In genomic region chr10:8036521-8037198, GRCh38 we compare ENCODE assay signal across 21 cellular contexts. TPM values are rescaled to one million over a fixed set of nuclear protein-coding genes. Genes with fewer than 3 reads are reported as not detected.
DNase-seq lines count a peak whose midpoint lies in the region; ATAC-seq and TF ChIP-seq lines count a peak whose summit lies in the region.
"Had no signal": no experiment of that assay in that cellular context is flagged by ENCODE, and none has a peak within 500 bp of the region (broad histone marks: within the 10 kb centered on the region; RNA-seq: fewer than 3 reads in every experiment).

No MANE protein-coding gene starts in this region.

- peaks cover 43% of the 10 kb centered on the region for H3K36me3 Mint-ChIP-seq in central memory CD8-positive, alpha-beta T cell (ENCODE audit: insufficient read depth)
- H3K36me3 Mint-ChIP-seq in neural crest cell (ENCODE audit: low read depth), result peaks cover 3% of the 10 kb centered on the region

- H3K4me3 ChIP-seq in WERI-Rb-1 (ENCODE audit: low read depth, low read length), result no peak overlapping the region
- H3K4me3 ChIP-seq: SJCRH30 had no signal

- peaks cover 84% of the 10 kb centered on the region for H3K27me3 Mint-ChIP-seq in central memory CD8-positive, alpha-beta T cell
- peaks cover 99% of the 10 kb centered on the region for H3K27me3 Mint-ChIP-seq in neural crest cell (ENCODE audit: low read depth)

- no peak for ATAC-seq in central memory CD8-positive, alpha-beta T cell (replicated peaks; ENCODE audit: extremely low read depth, poor library complexity, severe bottlenecking)
- ATAC-seq: gastrocnemius medialis, left lobe of liver had no signal

- H3K27me3 ChIP-seq in WERI-Rb-1 (ENCODE audit: insufficient read depth, low read depth, severe bottlenecking), result peaks cover 38% of the 10 kb centered on the region
- H3K27me3 ChIP-seq: SJCRH30 had no signal

- H3K9me3 ChIP-seq in ES-I3 (ENCODE audit: control insufficient read depth, insufficient read depth, low read length) (no peaks in the 10 kb centered on the region), WERI-Rb-1 (ENCODE audit: severe bottlenecking) (no peaks in the 10 kb centered on the region)
- H3K9me3 ChIP-seq: gastrocnemius medialis, SJCRH30 had no signal

- H3K4me3 Mint-ChIP-seq in central memory CD8-positive, alpha-beta T cell, result no peak overlapping the region
- peak overlapping the region; percentile 47 for H3K4me3 Mint-ChIP-seq in neural crest cell

- H3K27ac Mint-ChIP-seq in central memory CD8-positive, alpha-beta T cell (ENCODE audit: low read depth), result peak overlapping the region; percentile 85
- no peak overlapping the region for H3K27ac Mint-ChIP-seq in neural crest cell (ENCODE audit: unreplicated experiment)

- no peak for TF ChIP-seq CTCF in neural crest cell (conservative IDR thresholded peaks at IDR 0.05)
- TF ChIP-seq CTCF in WERI-Rb-1 (IDR thresholded peaks at IDR 0.05; ENCODE audit: low read depth, low read length), result no peak

- H3K9ac ChIP-seq in ES-I3 (ENCODE audit: low read depth, low read length), result peak overlapping the region; percentile 7; the same call in 1 of the 2 replicates

- DNase-seq in AG20443 (ENCODE audit: low spot score), result peak; percentile 7
- DNase-seq in central memory CD8-positive, alpha-beta T cell (ENCODE audit: low spot score in 2 of 2), result no peak
- no peak for DNase-seq in neural crest cell (ENCODE audit: low read depth, low spot score)
- no peak for DNase-seq in WERI-Rb-1
- DNase-seq in mucosa of gallbladder (ENCODE audit: low spot score), result no peak
- no peak for DNase-seq in stimulated activated naive CD4-positive, alpha-beta T cell treated with Interleukin-2 at 50 U/mL for 16 hours (lab: John Stamatoyannopoulos, UW)
- DNase-seq: activated CD4-positive, CD25-positive, alpha-beta regulatory T cell; activated CD8-positive, alpha-beta memory T cell treated with anti-CD3 and anti-CD28 coated beads, Interleukin-2, amount 50 U/mL, for 4 hours; AML-193; Calu3; dermis blood vessel endothelial cell; gastrocnemius medialis; NCI-H1105 treated with DMSO at 0.1 percent for 48 hours; NCI-H2171 treated with DMSO at 0.1 percent for 48 hours; NCI-H748 treated with DMSO at 0.1 percent for 48 hours; nucleus accumbens; SJCRH30; stimulated activated CD4-positive, alpha-beta T cell treated with anti-CD3 and anti-CD28 coated beads, Interleukin-1b, Interleukin-23, amount 100 ng/mL, for 48 hours had no signal

- H3K4me1 Mint-ChIP-seq in central memory CD8-positive, alpha-beta T cell, result peaks cover 33% of the 10 kb centered on the region
- peaks cover 7% of the 10 kb centered on the region for H3K4me1 Mint-ChIP-seq in neural crest cell

- H3K36me3 ChIP-seq in ES-I3 (ENCODE audit: insufficient read depth, low read length) (no peaks in the 10 kb centered on the region), WERI-Rb-1 (no peaks in the 10 kb centered on the region)
- H3K36me3 ChIP-seq: gastrocnemius medialis, SJCRH30 had no signal

- no peak overlapping the region for H3K27ac ChIP-seq in WERI-Rb-1
- H3K27ac ChIP-seq: gastrocnemius medialis, SJCRH30 had no signal

- H3K4me1 ChIP-seq in ES-I3 (ENCODE audit: insufficient read depth, low read length), result peaks cover 5% of the 10 kb centered on the region
- H3K4me1 ChIP-seq: SJCRH30 had no signal

- H3K9me3 Mint-ChIP-seq in central memory CD8-positive, alpha-beta T cell, result peaks cover 5% of the 10 kb centered on the region
- no peaks in the 10 kb centered on the region for H3K9me3 Mint-ChIP-seq in neural crest cell

RNA-seq across cellular contexts. Expression of gene GATA3, which starts 17.8 kb away (rescaled TPM):
- 0.35 and 0.39 TPM in 2 replicates for total RNA-seq in neural crest cell
- 1.5 TPM for total RNA-seq in mucosa of gallbladder
- total RNA-seq: G401 had no signal
